Comparison of ENCODE assay signal across 2 cellular contexts in the genomic region with DNA sequence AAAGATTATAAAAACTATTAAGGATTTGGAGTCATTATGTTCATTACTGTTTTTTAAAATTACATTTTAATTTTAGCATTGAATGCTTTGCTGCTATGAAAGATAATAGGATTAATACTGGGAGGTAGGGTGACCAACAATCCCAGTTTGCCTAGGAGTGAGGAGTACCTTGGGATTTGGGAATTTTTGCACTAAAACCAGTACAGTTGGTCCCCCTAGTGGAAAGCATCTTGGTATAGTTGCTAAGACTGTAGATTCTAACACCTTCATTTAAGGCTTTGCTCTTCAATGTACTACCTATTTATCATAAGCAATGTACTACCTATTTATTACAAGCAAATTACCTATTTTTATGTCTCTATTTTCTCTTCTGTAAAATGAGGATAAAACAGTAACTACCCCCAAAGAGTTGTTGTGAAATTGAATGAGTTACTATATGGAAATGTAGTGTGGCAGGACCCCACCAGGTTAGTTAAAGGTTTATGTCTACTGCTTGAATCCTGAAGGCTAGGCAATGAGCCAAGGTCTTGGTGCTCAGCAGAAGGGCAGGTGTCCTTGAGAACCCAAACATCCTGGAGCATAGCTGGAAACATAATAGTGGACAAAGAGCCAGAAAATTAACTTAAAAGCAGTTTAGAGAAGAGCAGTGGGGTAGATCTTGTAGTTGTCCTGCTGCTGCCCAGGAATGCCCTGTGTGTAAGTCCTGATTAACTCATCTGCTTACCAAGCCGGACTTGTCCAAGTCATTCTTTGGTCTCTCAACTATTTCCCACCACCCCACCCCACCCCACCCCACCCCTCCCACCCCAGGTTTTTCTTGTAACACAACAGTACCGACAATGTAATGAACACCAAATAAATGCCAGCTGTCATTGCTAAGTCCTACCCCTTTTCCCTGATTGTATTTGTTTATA.
A peak's percentile ranks its signal among the peaks of the same experiment; 100 is the strongest.
TF ChIP-seq lines count a peak whose summit lies in the region.

No MANE protein-coding gene starts in this region.

TF ChIP-seq in K562, 482 proteins besides CTCF, POLR2A, EP300 and RAD21:
- TF ChIP-seq FOXA3 (CRISPR knock-in tag; conservative IDR thresholded peaks at IDR 0.05 in 1 of 2, IDR thresholded peaks at IDR 0.05 in 1 of 2) (no peak), HNRNPK (IDR thresholded peaks at IDR 0.05; ENCODE audit: low read depth, low read length, poor library complexity, severe bottlenecking) (peak; percentile 70), CBFA2T2 (conservative IDR thresholded peaks at IDR 0.05) (no peak)

TF ChIP-seq in HEK293T, 16 proteins besides CTCF, POLR2A, EP300 and RAD21:
- TF ChIP-seq ZNF384 (IDR thresholded peaks at IDR 0.05) (no peak), SP1 (IDR thresholded peaks at IDR 0.05) (no peak), LEF1 (IDR thresholded peaks at IDR 0.05; ENCODE audit: borderline replicate concordance) (no peak), L3MBTL2 (conservative IDR thresholded peaks at IDR 0.05) (no peak), ARNT (IDR thresholded peaks at IDR 0.05) (no peak)
- TF ChIP-seq, protein P1, sequence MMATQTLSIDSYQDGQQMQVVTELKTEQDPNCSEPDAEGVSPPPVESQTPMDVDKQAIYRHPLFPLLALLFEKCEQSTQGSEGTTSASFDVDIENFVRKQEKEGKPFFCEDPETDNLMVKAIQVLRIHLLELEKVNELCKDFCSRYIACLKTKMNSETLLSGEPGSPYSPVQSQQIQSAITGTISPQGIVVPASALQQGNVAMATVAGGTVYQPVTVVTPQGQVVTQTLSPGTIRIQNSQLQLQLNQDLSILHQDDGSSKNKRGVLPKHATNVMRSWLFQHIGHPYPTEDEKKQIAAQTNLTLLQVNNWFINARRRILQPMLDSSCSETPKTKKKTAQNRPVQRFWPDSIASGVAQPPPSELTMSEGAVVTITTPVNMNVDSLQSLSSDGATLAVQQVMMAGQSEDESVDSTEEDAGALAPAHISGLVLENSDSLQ (IDR thresholded peaks at IDR 0.05) = no peak
